In the genomic region with DNA sequence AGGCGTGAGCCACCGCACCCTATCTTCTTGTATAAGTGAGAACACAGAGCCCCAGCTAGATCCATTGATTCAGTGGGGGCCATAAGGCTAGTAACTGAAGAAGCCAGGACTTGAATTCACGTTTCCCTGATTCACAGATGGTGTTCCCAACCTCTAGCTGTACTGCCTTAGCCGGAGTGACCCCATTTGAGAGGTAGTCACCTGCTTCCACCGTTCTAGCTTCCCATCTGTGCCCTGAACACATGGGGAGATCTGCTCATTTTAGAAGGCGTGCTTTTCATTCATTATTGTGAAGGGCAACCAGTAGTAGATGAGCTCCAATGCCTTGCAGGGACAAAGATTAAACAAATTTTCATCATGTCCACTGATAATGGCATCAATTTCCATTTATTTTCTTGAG, we compare ENCODE assay signal across 28 cellular contexts.
"Had no signal": no experiment of that assay in that cellular context is flagged by ENCODE, and none has a peak within 500 bp of the region (broad histone marks: within the 10 kb centered on the region; RNA-seq: fewer than 3 reads in every experiment).

No MANE protein-coding gene starts in this region.

- H3K4me1 Mint-ChIP-seq: stimulated activated effector memory CD8-positive, alpha-beta T cell treated with anti-CD3 and anti-CD28 coated beads, Interleukin-12 subunit alpha, Interleukin-12 subunit beta, amount 100 ng/mL, for 72 hours; stimulated activated memory B cell treated with anti-CD40 and anti-IgM and Interleukin-4, amounts not matched to agents 10 μg/mL and 1 μg/mL and 100 μg/mL, for 72 hours; stimulated activated naive B cell treated with anti-CD40 and anti-IgM and Interleukin-4, amounts not matched to agents 10 μg/mL and 1 μg/mL and 100 μg/mL, for 72 hours; stimulated activated naive CD8-positive, alpha-beta T cell treated with anti-CD3 and anti-CD28 coated beads, Interleukin-15, amount 100 ng/mL, for 72 hours had no signal

- H3K27ac Mint-ChIP-seq: stimulated activated effector memory CD8-positive, alpha-beta T cell treated with anti-CD3 and anti-CD28 coated beads, Interleukin-12 subunit alpha, Interleukin-12 subunit beta, amount 100 ng/mL, for 72 hours; stimulated activated memory B cell treated with anti-CD40 and anti-IgM and Interleukin-4, amounts not matched to agents 10 μg/mL and 1 μg/mL and 100 μg/mL, for 72 hours; stimulated activated naive B cell treated with anti-CD40 and anti-IgM and Interleukin-4, amounts not matched to agents 10 μg/mL and 1 μg/mL and 100 μg/mL, for 72 hours; stimulated activated naive CD8-positive, alpha-beta T cell treated with anti-CD3 and anti-CD28 coated beads, Interleukin-15, amount 100 ng/mL, for 72 hours; stimulated activated naive CD8-positive, alpha-beta T cell treated with anti-CD3 and anti-CD28 coated beads, Interleukin-15, Interleukin-2, amounts not matched to agents 100 ng/mL and 50 ng/mL, for 24 hours; type B pancreatic cell had no signal

- H3K36me3 ChIP-seq: upper lobe of left lung, upper lobe of right lung, uterus, vagina had no signal

- H3K4me3 Mint-ChIP-seq: stimulated activated effector memory CD8-positive, alpha-beta T cell treated with anti-CD3 and anti-CD28 coated beads, Interleukin-12 subunit alpha, Interleukin-12 subunit beta, amount 100 ng/mL, for 72 hours; stimulated activated memory B cell treated with anti-CD40 and anti-IgM and Interleukin-4, amounts not matched to agents 10 μg/mL and 1 μg/mL and 100 μg/mL, for 72 hours; stimulated activated naive B cell treated with anti-CD40 and anti-IgM and Interleukin-4, amounts not matched to agents 10 μg/mL and 1 μg/mL and 100 μg/mL, for 72 hours; stimulated activated naive CD8-positive, alpha-beta T cell treated with anti-CD3 and anti-CD28 coated beads, Interleukin-15, amount 100 ng/mL, for 72 hours; stimulated activated naive CD8-positive, alpha-beta T cell treated with anti-CD3 and anti-CD28 coated beads, Interleukin-15, Interleukin-2, amounts not matched to agents 100 ng/mL and 50 ng/mL, for 24 hours; type B pancreatic cell had no signal

- H3K27me3 Mint-ChIP-seq: stimulated activated memory B cell treated with anti-CD40 and anti-IgM and Interleukin-4, amounts not matched to agents 10 μg/mL and 1 μg/mL and 100 μg/mL, for 72 hours; stimulated activated naive CD8-positive, alpha-beta T cell treated with anti-CD3 and anti-CD28 coated beads, Interleukin-15, amount 100 ng/mL, for 72 hours; type B pancreatic cell had no signal

- H3K4me3 ChIP-seq: stomach, suprapubic skin, testis, thoracic aorta, thyroid gland, tibial artery, tibial nerve, transverse colon, upper lobe of left lung, upper lobe of right lung, uterus, vagina had no signal

- H3K27ac ChIP-seq: stomach, suprapubic skin, testis, thoracic aorta, thyroid gland, tibial artery, tibial nerve, transverse colon, upper lobe of left lung, upper lobe of right lung, uterus, vagina had no signal

- H3K9me3 Mint-ChIP-seq: stimulated activated effector memory CD8-positive, alpha-beta T cell treated with anti-CD3 and anti-CD28 coated beads, Interleukin-12 subunit alpha, Interleukin-12 subunit beta, amount 100 ng/mL, for 72 hours; stimulated activated naive CD8-positive, alpha-beta T cell treated with anti-CD3 and anti-CD28 coated beads, Interleukin-15, amount 100 ng/mL, for 72 hours; stimulated activated naive CD8-positive, alpha-beta T cell treated with anti-CD3 and anti-CD28 coated beads, Interleukin-15, Interleukin-2, amounts not matched to agents 100 ng/mL and 50 ng/mL, for 24 hours; type B pancreatic cell had no signal

- ATAC-seq: stimulated activated effector memory CD8-positive, alpha-beta T cell treated with anti-CD3 and anti-CD28 coated beads, Interleukin-12 subunit alpha, Interleukin-12 subunit beta, amount 100 ng/mL, for 72 hours; stimulated activated memory B cell treated with anti-CD40 and anti-IgM and Interleukin-4, amounts not matched to agents 10 μg/mL and 1 μg/mL and 100 μg/mL, for 72 hours; stimulated activated naive B cell treated with anti-CD40 and anti-IgM and Interleukin-4, amounts not matched to agents 10 μg/mL and 1 μg/mL and 100 μg/mL, for 72 hours; stimulated activated naive CD8-positive, alpha-beta T cell treated with anti-CD3 and anti-CD28 coated beads, Interleukin-15, amount 100 ng/mL, for 72 hours; stimulated activated naive CD8-positive, alpha-beta T cell treated with anti-CD3 and anti-CD28 coated beads, Interleukin-15, Interleukin-2, amounts not matched to agents 100 U/mL and 50 U/mL, for 24 hours; upper lobe of right lung had no signal

- H3K36me3 Mint-ChIP-seq: stimulated activated effector memory CD8-positive, alpha-beta T cell treated with anti-CD3 and anti-CD28 coated beads, Interleukin-12 subunit alpha, Interleukin-12 subunit beta, amount 100 ng/mL, for 72 hours; stimulated activated memory B cell treated with anti-CD40 and anti-IgM and Interleukin-4, amounts not matched to agents 10 μg/mL and 1 μg/mL and 100 μg/mL, for 72 hours; stimulated activated naive B cell treated with anti-CD40 and anti-IgM and Interleukin-4, amounts not matched to agents 10 μg/mL and 1 μg/mL and 100 μg/mL, for 72 hours had no signal

- H3K27me3 ChIP-seq: stomach, suprapubic skin, testis, thyroid gland, tibial artery, tibial nerve, transverse colon, upper lobe of left lung, upper lobe of right lung, uterus, vagina had no signal

- H3K9me3 ChIP-seq: stomach, suprapubic skin, testis, thoracic aorta, thyroid gland, tibial artery, tibial nerve, transverse colon, upper lobe of left lung, upper lobe of right lung, uterus, vagina had no signal

- DNase-seq: stimulated activated CD4-positive, alpha-beta T cell treated with anti-CD3 and anti-CD28 coated beads, Interleukin-2, amount 100 ng/mL, for 48 hours; stimulated activated CD4-positive, alpha-beta T cell treated with anti-CD3 and anti-CD28 coated beads, Interleukin-4, amount 100 ng/mL, for 1 hour; stimulated activated CD4-positive, alpha-beta T cell treated with anti-CD3 and anti-CD28 coated beads, Interleukin-4, amount 100 ng/mL, for 24 hours; stimulated activated CD4-positive, alpha-beta T cell treated with anti-CD3 and anti-CD28 coated beads, Interleukin-4, amount 100 ng/mL, for 4 hours; stimulated activated CD8-positive, alpha-beta memory T cell treated with anti-CD3 and anti-CD28 coated beads, Interleukin-4, amount 100 ng/mL, for 48 hours; stimulated activated naive B cell treated with anti-CD40 and anti-IgM and Interleukin-4, amounts not matched to agents 10 μg/mL and 1 μg/mL and 100 μg/mL, for 72 hours; stimulated activated naive CD4-positive, alpha-beta T cell; stimulated activated naive CD4-positive, alpha-beta T cell treated with Interleukin-2 at 50 U/mL for 16 hours; stimulated activated naive CD8-positive, alpha-beta T cell treated with anti-CD3 and anti-CD28 coated beads, Interleukin-15, amount 100 ng/mL, for 72 hours; stimulated activated naive CD8-positive, alpha-beta T cell treated with anti-CD3 and anti-CD28 coated beads, Interleukin-15, Interleukin-2, amounts not matched to agents 100 U/mL and 50 U/mL, for 24 hours; stomach; substantia nigra; testis; thyroid gland; tibial artery; transverse colon; trophoblast cell; upper lobe of left lung; upper lobe of right lung; uterus had no signal

- H3K4me1 ChIP-seq: stomach, suprapubic skin, testis, thyroid gland, tibial artery, tibial nerve, transverse colon, upper lobe of left lung, upper lobe of right lung, uterus had no signal
